8 cellular contexts compared by ENCODE assay signal in the genomic region with DNA sequence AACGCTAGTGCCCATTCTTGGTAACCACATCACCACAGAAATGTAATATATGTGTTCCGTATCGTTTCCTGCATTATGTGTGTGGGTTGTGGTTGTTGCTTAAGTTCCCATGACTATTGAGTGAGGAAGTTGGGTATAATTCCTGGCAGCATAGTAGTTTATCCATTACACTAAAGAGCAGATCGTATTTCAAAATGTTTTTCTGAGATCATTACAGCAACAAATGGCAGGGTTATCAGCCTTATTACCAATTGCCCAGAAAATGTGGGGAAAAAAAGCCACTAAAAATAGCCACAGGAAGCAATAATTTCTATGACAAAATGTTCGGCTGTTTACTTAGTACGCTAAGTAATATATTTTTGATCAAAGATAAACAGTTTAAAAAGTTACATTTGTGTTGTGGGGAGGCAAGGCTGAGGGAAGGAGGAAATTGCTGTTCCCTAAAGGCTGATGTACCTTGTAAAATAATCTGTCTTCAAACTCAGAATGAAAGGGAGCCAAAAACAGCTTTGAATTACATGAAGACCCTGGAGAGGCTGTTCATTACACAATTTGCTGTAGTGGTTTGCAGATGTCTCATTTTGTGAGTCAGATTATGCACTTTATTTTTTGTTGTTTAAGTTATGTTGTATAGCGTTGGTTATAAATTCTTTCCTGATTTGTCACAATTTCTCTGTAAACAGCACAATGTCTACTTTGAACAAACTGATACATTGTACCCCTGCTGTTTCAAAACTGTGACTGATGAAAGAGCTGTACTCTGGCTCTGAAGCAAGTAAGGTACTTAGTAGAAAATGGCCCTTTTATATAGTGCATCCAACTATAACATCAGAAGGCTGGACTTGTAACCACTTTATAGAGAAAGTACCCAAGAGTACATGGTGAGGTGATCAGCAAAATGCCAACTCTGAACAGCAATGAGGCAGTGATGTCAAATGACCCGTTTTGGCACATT.
DNase-seq lines count a peak whose midpoint lies in the region; ATAC-seq and TF ChIP-seq lines count a peak whose summit lies in the region.

No MANE protein-coding gene starts in this region.

- in situ Hi-C loops in SK-MEL-5 (cut with HindIII; ENCODE audit: low pct_unique_long_range_greater_than_20kb, low sequenced_read_pairs) = no loop called here
- in situ Hi-C loops in GM13976 (cut with MboI; ENCODE audit: low sequenced_read_pairs, unreplicated experiment) = no loop called here
- in situ Hi-C loops in GM13977 (cut with MboI; ENCODE audit: low pct_unique_long_range_greater_than_20kb, low sequenced_read_pairs, unreplicated experiment) = no loop called here

- ATAC-seq in GM21717 (IDR thresholded peaks at IDR 0.05; ENCODE audit: unreplicated experiment) = no peak

- DNase-seq in AG08395 (ENCODE audit: low spot score) = peak; percentile 86
- DNase-seq in HS-5 (ENCODE audit: low read depth) = peak; percentile 95
- peak; percentile 84 for DNase-seq in SK-MEL-5 (ENCODE audit: low read depth, low spot score)
- DNase-seq in glomerular visceral epithelial cell (ENCODE audit: extremely low spot score) = peak; percentile 87
- DNase-seq in GM13976 (ENCODE audit: low spot score) = no peak
- DNase-seq in OCI-M2 (lab: John Stamatoyannopoulos, UW; ENCODE audit: unreplicated experiment) = no peak
- no peak for DNase-seq in GM13977 (ENCODE audit: low spot score)

- no peak for TF ChIP-seq CTCF in GM13976 (IDR thresholded peaks at IDR 0.05; ENCODE audit: borderline replicate concordance, control extremely low read depth, extremely low read depth, insufficient read depth, missing control alignments)
- TF ChIP-seq CTCF in GM13977 (IDR thresholded peaks at IDR 0.05; ENCODE audit: extremely low read depth, insufficient read depth, missing control alignments) = no peak

Comparison
In these comparisons a context has a peak if more than half of its experiments do, and no peak if none do; other contexts are left out.
1. DNase-seq: peak in AG08395 (single experiment), HS-5 (single experiment), SK-MEL-5 (single experiment) and glomerular visceral epithelial cell (single experiment); none in GM13976 (single experiment), OCI-M2 (single experiment) and GM13977 (single experiment).